Comparison of ENCODE assay signal across 1 cellular context in genomic region chr2:219058541-219059374, GRCh38.
TF ChIP-seq lines count a peak whose summit lies in the region.

No MANE protein-coding gene starts in this region.

TF ChIP-seq in HepG2, 621 proteins besides CTCF, POLR2A, EP300 and RAD21 (continued from another document and continues in another):
- TF ChIP-seq, protein P1, sequence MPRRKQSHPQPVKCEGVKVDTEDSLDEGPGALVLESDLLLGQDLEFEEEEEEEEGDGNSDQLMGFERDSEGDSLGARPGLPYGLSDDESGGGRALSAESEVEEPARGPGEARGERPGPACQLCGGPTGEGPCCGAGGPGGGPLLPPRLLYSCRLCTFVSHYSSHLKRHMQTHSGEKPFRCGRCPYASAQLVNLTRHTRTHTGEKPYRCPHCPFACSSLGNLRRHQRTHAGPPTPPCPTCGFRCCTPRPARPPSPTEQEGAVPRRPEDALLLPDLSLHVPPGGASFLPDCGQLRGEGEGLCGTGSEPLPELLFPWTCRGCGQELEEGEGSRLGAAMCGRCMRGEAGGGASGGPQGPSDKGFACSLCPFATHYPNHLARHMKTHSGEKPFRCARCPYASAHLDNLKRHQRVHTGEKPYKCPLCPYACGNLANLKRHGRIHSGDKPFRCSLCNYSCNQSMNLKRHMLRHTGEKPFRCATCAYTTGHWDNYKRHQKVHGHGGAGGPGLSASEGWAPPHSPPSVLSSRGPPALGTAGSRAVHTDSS (CRISPR knock-in tag; conservative IDR thresholded peaks at IDR 0.05): no peak
- no peak for TF ChIP-seq ZNF883 (CRISPR knock-in tag; IDR thresholded peaks at IDR 0.05; ENCODE audit: not compliant biosample characterization)
- TF ChIP-seq, protein P2, sequence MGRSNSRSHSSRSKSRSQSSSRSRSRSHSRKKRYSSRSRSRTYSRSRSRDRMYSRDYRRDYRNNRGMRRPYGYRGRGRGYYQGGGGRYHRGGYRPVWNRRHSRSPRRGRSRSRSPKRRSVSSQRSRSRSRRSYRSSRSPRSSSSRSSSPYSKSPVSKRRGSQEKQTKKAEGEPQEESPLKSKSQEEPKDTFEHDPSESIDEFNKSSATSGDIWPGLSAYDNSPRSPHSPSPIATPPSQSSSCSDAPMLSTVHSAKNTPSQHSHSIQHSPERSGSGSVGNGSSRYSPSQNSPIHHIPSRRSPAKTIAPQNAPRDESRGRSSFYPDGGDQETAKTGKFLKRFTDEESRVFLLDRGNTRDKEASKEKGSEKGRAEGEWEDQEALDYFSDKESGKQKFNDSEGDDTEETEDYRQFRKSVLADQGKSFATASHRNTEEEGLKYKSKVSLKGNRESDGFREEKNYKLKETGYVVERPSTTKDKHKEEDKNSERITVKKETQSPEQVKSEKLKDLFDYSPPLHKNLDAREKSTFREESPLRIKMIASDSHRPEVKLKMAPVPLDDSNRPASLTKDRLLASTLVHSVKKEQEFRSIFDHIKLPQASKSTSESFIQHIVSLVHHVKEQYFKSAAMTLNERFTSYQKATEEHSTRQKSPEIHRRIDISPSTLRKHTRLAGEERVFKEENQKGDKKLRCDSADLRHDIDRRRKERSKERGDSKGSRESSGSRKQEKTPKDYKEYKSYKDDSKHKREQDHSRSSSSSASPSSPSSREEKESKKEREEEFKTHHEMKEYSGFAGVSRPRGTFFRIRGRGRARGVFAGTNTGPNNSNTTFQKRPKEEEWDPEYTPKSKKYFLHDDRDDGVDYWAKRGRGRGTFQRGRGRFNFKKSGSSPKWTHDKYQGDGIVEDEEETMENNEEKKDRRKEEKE (IDR thresholded peaks at IDR 0.05): no peak
- TF ChIP-seq TSC22D2 (CRISPR knock-in tag; IDR thresholded peaks at IDR 0.05; ENCODE audit: borderline replicate concordance): no peak; the same call in 1 of the 2 replicates
- TF ChIP-seq TGIF2 (CRISPR knock-in tag; IDR thresholded peaks at IDR 0.05): no peak
- TF ChIP-seq ATF7-NPFF (CRISPR knock-in tag; IDR thresholded peaks at IDR 0.05; ENCODE audit: low read depth): no peak; the same call in 1 of the 2 replicates
- peak; percentile 36 for TF ChIP-seq HNRNPK (IDR thresholded peaks at IDR 0.05; ENCODE audit: low read depth, low read length, poor library complexity, severe bottlenecking)
- TF ChIP-seq PTBP1 (IDR thresholded peaks at IDR 0.05; ENCODE audit: low read depth, low read length, poor library complexity, severe bottlenecking): peak; percentile 49
- TF ChIP-seq, protein P3, sequence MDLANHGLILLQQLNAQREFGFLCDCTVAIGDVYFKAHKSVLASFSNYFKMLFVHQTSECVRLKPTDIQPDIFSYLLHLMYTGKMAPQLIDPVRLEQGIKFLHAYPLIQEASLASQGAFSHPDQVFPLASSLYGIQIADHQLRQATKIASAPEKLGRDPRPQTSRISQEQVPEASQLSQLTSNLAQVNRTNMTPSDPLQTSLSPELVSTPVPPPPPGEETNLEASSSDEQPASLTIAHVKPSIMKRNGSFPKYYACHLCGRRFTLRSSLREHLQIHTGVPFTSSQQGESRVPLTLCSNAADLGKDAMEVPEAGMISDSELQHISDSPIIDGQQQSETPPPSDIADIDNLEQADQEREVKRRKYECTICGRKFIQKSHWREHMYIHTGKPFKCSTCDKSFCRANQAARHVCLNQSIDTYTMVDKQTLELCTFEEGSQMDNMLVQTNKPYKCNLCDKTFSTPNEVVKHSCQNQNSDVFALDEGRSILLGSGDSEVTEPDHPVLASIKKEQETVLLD (CRISPR knock-in tag; IDR thresholded peaks at IDR 0.05; ENCODE audit: low read depth): no peak
- TF ChIP-seq, protein P4, sequence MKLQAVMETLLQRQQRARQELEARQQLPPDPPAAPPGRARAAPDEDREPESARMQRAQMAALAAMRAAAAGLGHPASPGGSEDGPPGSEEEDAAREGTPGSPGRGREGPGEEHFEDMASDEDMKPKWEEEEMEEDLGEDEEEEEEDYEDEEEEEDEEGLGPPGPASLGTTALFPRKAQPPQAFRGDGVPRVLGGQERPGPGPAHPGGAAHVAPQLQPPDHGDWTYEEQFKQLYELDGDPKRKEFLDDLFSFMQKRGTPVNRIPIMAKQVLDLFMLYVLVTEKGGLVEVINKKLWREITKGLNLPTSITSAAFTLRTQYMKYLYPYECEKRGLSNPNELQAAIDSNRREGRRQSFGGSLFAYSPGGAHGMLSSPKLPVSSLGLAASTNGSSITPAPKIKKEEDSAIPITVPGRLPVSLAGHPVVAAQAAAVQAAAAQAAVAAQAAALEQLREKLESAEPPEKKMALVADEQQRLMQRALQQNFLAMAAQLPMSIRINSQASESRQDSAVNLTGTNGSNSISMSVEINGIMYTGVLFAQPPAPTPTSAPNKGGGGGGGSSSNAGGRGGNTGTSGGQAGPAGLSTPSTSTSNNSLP (IDR thresholded peaks at IDR 0.05; ENCODE audit: low read depth, low read length): no peak
- no peak for TF ChIP-seq ZNF768 (CRISPR knock-in tag; IDR thresholded peaks at IDR 0.05)
- TF ChIP-seq KDM1A (CRISPR knock-in tag; IDR thresholded peaks at IDR 0.05): no peak
- TF ChIP-seq, protein P5, sequence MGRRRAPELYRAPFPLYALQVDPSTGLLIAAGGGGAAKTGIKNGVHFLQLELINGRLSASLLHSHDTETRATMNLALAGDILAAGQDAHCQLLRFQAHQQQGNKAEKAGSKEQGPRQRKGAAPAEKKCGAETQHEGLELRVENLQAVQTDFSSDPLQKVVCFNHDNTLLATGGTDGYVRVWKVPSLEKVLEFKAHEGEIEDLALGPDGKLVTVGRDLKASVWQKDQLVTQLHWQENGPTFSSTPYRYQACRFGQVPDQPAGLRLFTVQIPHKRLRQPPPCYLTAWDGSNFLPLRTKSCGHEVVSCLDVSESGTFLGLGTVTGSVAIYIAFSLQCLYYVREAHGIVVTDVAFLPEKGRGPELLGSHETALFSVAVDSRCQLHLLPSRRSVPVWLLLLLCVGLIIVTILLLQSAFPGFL (CRISPR knock-in tag; IDR thresholded peaks at IDR 0.05): no peak
- no peak for TF ChIP-seq ZFP36L1 (CRISPR knock-in tag; IDR thresholded peaks at IDR 0.05)
- TF ChIP-seq CCAR2 (optimal IDR thresholded peaks at IDR 0.05; ENCODE audit: low read depth, low read length): no peak
- peak; percentile 66; the same call in 1 of the 2 replicates for TF ChIP-seq ATF2 (CRISPR knock-in tag; IDR thresholded peaks at IDR 0.05)
- TF ChIP-seq TBL1XR1 (IDR thresholded peaks at IDR 0.05; ENCODE audit: borderline replicate concordance, low read length, partially characterized antibody): no peak
- TF ChIP-seq, protein P6, sequence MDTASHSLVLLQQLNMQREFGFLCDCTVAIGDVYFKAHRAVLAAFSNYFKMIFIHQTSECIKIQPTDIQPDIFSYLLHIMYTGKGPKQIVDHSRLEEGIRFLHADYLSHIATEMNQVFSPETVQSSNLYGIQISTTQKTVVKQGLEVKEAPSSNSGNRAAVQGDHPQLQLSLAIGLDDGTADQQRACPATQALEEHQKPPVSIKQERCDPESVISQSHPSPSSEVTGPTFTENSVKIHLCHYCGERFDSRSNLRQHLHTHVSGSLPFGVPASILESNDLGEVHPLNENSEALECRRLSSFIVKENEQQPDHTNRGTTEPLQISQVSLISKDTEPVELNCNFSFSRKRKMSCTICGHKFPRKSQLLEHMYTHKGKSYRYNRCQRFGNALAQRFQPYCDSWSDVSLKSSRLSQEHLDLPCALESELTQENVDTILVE (CRISPR knock-in tag; IDR thresholded peaks at IDR 0.05): no peak
- TF ChIP-seq ETV6 (CRISPR knock-in tag; conservative IDR thresholded peaks at IDR 0.05): no peak
- TF ChIP-seq CBX5 (CRISPR knock-in tag; IDR thresholded peaks at IDR 0.05; ENCODE audit: borderline replicate concordance): peak; percentile 59; the same call in 1 of the 2 replicates
- TF ChIP-seq DDIT3 (CRISPR knock-in tag; IDR thresholded peaks at IDR 0.05): no peak
- TF ChIP-seq ZZZ3 (CRISPR knock-in tag; IDR thresholded peaks at IDR 0.05; ENCODE audit: borderline replicate concordance): no peak
- no peak for TF ChIP-seq PLSCR1 (CRISPR knock-in tag; IDR thresholded peaks at IDR 0.05; ENCODE audit: borderline replicate concordance)
- no peak for TF ChIP-seq MTA3 (CRISPR knock-in tag; IDR thresholded peaks at IDR 0.05)
- peak; percentile 19; the same call in 1 of the 2 replicates for TF ChIP-seq SMAD1 (CRISPR knock-in tag; IDR thresholded peaks at IDR 0.05; ENCODE audit: borderline replicate concordance, low read depth)
- peak; percentile 67; the same call in 1 of the 2 replicates for TF ChIP-seq ZNF451 (CRISPR knock-in tag; IDR thresholded peaks at IDR 0.05)
- no peak for TF ChIP-seq ZMYM3 (CRISPR knock-in tag; IDR thresholded peaks at IDR 0.05)
- TF ChIP-seq SALL2 (CRISPR knock-in tag; IDR thresholded peaks at IDR 0.05): 0 out of 2 replicates have a peak, but pooled peaks have one; percentile 14
- TF ChIP-seq POLR2G (IDR thresholded peaks at IDR 0.05; ENCODE audit: low read depth, low read length): peak; percentile 65
- TF ChIP-seq PCBP2 (optimal IDR thresholded peaks at IDR 0.05; ENCODE audit: low read depth, low read length, poor library complexity, severe bottlenecking): no peak
- no peak for TF ChIP-seq KLF9 (CRISPR knock-in tag; IDR thresholded peaks at IDR 0.05; ENCODE audit: low read depth)
- TF ChIP-seq ZNF776 (CRISPR knock-in tag; IDR thresholded peaks at IDR 0.05): no peak; the same call in 1 of the 2 replicates
- TF ChIP-seq AKAP8 (CRISPR knock-in tag; IDR thresholded peaks at IDR 0.05): no peak
- TF ChIP-seq ZNF24 (IDR thresholded peaks at IDR 0.05): no peak
- no peak; the same call in 1 of the 2 replicates for TF ChIP-seq ZNF225 (CRISPR knock-in tag; IDR thresholded peaks at IDR 0.05)
- TF ChIP-seq ARHGAP35 (CRISPR knock-in tag; IDR thresholded peaks at IDR 0.05; ENCODE audit: borderline replicate concordance): no peak; the same call in 1 of the 2 replicates
- TF ChIP-seq ZNF512B (CRISPR knock-in tag; IDR thresholded peaks at IDR 0.05; ENCODE audit: borderline replicate concordance): peak; percentile 94; the same call in 1 of the 2 replicates
- TF ChIP-seq, protein P7, sequence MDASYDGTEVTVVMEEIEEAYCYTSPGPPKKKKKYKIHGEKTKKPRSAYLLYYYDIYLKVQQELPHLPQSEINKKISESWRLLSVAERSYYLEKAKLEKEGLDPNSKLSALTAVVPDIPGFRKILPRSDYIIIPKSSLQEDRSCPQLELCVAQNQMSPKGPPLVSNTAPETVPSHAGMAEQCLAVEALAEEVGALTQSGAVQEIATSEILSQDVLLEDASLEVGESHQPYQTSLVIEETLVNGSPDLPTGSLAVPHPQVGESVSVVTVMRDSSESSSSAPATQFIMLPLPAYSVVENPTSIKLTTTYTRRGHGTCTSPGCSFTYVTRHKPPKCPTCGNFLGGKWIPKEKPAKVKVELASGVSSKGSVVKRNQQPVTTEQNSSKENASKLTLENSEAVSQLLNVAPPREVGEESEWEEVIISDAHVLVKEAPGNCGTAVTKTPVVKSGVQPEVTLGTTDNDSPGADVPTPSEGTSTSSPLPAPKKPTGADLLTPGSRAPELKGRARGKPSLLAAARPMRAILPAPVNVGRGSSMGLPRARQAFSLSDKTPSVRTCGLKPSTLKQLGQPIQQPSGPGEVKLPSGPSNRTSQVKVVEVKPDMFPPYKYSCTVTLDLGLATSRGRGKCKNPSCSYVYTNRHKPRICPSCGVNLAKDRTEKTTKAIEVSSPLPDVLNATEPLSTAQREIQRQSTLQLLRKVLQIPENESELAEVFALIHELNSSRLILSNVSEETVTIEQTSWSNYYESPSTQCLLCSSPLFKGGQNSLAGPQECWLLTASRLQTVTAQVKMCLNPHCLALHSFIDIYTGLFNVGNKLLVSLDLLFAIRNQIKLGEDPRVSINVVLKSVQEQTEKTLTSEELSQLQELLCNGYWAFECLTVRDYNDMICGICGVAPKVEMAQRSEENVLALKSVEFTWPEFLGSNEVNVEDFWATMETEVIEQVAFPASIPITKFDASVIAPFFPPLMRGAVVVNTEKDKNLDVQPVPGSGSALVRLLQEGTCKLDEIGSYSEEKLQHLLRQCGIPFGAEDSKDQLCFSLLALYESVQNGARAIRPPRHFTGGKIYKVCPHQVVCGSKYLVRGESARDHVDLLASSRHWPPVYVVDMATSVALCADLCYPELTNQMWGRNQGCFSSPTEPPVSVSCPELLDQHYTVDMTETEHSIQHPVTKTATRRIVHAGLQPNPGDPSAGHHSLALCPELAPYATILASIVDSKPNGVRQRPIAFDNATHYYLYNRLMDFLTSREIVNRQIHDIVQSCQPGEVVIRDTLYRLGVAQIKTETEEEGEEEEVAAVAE (CRISPR knock-in tag; IDR thresholded peaks at IDR 0.05; ENCODE audit: borderline replicate concordance): peak; percentile 97
- no peak for TF ChIP-seq ZNF207 (IDR thresholded peaks at IDR 0.05; ENCODE audit: borderline replicate concordance)
- no peak for TF ChIP-seq ATAD3A (CRISPR knock-in tag; IDR thresholded peaks at IDR 0.05)
